ENCODE assay signal across 1 cellular context in the genomic region with DNA sequence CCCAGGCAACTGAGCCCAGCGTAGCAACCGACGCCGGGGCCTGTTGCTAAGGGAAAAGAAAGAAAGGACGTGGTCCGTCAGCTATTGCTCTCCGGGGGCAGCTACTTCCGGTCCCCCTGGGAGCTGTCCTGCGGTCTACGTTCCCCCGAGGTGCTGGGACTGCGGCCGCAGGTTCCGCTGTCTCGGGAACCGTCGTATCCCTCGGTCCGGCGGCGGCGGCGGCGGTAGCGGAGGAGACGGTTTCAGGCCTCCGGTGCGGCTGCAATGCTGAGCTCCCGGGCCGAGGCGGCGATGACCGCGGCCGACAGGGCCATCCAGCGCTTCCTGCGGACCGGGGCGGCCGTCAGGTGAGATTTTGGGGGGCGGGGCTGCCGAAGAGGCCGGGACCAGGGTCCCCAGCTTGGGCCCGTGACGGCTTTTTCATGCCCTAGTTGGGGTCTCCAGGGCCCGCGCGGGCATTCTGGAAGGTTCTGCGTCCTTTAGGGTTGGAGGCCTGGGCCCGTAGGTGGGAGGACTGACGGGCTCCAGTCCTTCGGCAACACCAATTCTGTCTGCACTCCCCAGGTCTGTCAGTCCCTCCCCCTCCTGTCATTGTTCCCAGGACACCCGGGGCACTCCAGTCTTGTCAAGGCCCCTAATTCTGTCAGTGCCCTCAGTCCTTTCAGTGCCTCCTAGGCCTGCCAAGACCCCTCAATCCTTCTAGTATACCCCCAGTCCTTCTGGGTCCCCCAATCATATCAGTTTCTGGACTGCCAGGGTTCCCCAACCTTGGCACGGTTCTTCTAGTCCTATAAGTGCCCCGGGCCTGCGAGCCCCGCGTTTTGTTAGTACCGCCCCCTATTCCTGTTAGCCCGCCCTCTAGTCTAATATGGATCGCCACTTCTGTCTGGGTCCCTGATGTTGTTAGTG.
TF ChIP-seq lines count a peak whose summit lies in the region.

A gene with protein sequence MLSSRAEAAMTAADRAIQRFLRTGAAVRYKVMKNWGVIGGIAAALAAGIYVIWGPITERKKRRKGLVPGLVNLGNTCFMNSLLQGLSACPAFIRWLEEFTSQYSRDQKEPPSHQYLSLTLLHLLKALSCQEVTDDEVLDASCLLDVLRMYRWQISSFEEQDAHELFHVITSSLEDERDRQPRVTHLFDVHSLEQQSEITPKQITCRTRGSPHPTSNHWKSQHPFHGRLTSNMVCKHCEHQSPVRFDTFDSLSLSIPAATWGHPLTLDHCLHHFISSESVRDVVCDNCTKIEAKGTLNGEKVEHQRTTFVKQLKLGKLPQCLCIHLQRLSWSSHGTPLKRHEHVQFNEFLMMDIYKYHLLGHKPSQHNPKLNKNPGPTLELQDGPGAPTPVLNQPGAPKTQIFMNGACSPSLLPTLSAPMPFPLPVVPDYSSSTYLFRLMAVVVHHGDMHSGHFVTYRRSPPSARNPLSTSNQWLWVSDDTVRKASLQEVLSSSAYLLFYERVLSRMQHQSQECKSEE (plus strand): TSS at position 162 of the 909 bp plus-strand sequence. CDS start 103 bp downstream, at position 265.

TF ChIP-seq in K562, 482 proteins besides CTCF, POLR2A, EP300 and RAD21 (continued from another document and continues in another):
- TF ChIP-seq, protein P1, sequence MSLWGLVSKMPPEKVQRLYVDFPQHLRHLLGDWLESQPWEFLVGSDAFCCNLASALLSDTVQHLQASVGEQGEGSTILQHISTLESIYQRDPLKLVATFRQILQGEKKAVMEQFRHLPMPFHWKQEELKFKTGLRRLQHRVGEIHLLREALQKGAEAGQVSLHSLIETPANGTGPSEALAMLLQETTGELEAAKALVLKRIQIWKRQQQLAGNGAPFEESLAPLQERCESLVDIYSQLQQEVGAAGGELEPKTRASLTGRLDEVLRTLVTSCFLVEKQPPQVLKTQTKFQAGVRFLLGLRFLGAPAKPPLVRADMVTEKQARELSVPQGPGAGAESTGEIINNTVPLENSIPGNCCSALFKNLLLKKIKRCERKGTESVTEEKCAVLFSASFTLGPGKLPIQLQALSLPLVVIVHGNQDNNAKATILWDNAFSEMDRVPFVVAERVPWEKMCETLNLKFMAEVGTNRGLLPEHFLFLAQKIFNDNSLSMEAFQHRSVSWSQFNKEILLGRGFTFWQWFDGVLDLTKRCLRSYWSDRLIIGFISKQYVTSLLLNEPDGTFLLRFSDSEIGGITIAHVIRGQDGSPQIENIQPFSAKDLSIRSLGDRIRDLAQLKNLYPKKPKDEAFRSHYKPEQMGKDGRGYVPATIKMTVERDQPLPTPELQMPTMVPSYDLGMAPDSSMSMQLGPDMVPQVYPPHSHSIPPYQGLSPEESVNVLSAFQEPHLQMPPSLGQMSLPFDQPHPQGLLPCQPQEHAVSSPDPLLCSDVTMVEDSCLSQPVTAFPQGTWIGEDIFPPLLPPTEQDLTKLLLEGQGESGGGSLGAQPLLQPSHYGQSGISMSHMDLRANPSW (CRISPR knock-in tag; IDR thresholded peaks at IDR 0.05), result 0 out of 2 replicates have a peak, but pooled peaks have one; percentile 37
- TF ChIP-seq, protein P2, sequence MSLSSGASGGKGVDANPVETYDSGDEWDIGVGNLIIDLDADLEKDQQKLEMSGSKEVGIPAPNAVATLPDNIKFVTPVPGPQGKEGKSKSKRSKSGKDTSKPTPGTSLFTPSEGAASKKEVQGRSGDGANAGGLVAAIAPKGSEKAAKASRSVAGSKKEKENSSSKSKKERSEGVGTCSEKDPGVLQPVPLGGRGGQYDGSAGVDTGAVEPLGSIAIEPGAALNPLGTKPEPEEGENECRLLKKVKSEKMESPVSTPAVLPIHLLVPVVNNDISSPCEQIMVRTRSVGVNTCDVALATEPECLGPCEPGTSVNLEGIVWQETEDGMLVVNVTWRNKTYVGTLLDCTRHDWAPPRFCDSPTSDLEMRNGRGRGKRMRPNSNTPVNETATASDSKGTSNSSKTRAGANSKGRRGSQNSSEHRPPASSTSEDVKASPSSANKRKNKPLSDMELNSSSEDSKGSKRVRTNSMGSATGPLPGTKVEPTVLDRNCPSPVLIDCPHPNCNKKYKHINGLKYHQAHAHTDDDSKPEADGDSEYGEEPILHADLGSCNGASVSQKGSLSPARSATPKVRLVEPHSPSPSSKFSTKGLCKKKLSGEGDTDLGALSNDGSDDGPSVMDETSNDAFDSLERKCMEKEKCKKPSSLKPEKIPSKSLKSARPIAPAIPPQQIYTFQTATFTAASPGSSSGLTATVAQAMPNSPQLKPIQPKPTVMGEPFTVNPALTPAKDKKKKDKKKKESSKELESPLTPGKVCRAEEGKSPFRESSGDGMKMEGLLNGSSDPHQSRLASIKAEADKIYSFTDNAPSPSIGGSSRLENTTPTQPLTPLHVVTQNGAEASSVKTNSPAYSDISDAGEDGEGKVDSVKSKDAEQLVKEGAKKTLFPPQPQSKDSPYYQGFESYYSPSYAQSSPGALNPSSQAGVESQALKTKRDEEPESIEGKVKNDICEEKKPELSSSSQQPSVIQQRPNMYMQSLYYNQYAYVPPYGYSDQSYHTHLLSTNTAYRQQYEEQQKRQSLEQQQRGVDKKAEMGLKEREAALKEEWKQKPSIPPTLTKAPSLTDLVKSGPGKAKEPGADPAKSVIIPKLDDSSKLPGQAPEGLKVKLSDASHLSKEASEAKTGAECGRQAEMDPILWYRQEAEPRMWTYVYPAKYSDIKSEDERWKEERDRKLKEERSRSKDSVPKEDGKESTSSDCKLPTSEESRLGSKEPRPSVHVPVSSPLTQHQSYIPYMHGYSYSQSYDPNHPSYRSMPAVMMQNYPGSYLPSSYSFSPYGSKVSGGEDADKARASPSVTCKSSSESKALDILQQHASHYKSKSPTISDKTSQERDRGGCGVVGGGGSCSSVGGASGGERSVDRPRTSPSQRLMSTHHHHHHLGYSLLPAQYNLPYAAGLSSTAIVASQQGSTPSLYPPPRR (CRISPR knock-in tag; IDR thresholded peaks at IDR 0.05; ENCODE audit: borderline replicate concordance), result no peak
- no peak for TF ChIP-seq ZFP30 (CRISPR knock-in tag; IDR thresholded peaks at IDR 0.05; ENCODE audit: borderline replicate concordance)
- TF ChIP-seq, protein P3, sequence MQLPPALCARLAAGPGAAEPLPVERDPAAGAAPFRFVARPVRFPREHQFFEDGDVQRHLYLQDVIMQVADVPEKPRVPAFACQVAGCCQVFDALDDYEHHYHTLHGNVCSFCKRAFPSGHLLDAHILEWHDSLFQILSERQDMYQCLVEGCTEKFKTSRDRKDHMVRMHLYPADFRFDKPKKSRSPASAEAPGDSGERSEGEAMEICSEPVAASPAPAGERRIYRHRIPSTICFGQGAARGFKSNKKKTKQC (CRISPR knock-in tag; IDR thresholded peaks at IDR 0.05), result peak; percentile 87; the same call in 1 of the 2 replicates
- TF ChIP-seq, protein P4, sequence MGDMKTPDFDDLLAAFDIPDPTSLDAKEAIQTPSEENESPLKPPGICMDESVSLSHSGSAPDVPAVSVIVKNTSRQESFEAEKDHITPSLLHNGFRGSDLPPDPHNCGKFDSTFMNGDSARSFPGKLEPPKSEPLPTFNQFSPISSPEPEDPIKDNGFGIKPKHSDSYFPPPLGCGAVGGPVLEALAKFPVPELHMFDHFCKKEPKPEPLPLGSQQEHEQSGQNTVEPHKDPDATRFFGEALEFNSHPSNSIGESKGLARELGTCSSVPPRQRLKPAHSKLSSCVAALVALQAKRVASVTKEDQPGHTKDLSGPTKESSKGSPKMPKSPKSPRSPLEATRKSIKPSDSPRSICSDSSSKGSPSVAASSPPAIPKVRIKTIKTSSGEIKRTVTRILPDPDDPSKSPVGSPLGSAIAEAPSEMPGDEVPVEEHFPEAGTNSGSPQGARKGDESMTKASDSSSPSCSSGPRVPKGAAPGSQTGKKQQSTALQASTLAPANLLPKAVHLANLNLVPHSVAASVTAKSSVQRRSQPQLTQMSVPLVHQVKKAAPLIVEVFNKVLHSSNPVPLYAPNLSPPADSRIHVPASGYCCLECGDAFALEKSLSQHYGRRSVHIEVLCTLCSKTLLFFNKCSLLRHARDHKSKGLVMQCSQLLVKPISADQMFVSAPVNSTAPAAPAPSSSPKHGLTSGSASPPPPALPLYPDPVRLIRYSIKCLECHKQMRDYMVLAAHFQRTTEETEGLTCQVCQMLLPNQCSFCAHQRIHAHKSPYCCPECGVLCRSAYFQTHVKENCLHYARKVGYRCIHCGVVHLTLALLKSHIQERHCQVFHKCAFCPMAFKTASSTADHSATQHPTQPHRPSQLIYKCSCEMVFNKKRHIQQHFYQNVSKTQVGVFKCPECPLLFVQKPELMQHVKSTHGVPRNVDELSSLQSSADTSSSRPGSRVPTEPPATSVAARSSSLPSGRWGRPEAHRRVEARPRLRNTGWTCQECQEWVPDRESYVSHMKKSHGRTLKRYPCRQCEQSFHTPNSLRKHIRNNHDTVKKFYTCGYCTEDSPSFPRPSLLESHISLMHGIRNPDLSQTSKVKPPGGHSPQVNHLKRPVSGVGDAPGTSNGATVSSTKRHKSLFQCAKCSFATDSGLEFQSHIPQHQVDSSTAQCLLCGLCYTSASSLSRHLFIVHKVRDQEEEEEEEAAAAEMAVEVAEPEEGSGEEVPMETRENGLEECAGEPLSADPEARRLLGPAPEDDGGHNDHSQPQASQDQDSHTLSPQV (IDR thresholded peaks at IDR 0.05), result no peak
- TF ChIP-seq FOXA3 (CRISPR knock-in tag; conservative IDR thresholded peaks at IDR 0.05 in 1 of 2, IDR thresholded peaks at IDR 0.05 in 1 of 2), result no peak
- peak; percentile 95 for TF ChIP-seq KLF13 (tag; IDR thresholded peaks at IDR 0.05; ENCODE audit: borderline replicate concordance, low read depth)
- TF ChIP-seq DIDO1 (tag; IDR thresholded peaks at IDR 0.05; ENCODE audit: low read depth), result peak; percentile 99
- TF ChIP-seq ARID2 (IDR thresholded peaks at IDR 0.05), result no peak
- TF ChIP-seq NR3C1 (CRISPR knock-in tag; IDR thresholded peaks at IDR 0.05), result no peak
- TF ChIP-seq, protein P5, sequence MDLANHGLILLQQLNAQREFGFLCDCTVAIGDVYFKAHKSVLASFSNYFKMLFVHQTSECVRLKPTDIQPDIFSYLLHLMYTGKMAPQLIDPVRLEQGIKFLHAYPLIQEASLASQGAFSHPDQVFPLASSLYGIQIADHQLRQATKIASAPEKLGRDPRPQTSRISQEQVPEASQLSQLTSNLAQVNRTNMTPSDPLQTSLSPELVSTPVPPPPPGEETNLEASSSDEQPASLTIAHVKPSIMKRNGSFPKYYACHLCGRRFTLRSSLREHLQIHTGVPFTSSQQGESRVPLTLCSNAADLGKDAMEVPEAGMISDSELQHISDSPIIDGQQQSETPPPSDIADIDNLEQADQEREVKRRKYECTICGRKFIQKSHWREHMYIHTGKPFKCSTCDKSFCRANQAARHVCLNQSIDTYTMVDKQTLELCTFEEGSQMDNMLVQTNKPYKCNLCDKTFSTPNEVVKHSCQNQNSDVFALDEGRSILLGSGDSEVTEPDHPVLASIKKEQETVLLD (IDR thresholded peaks at IDR 0.05), result peak; percentile 74
- peak; percentile 89 for TF ChIP-seq ZFX (CRISPR knock-in tag; IDR thresholded peaks at IDR 0.05)
- TF ChIP-seq HCFC1 (IDR thresholded peaks at IDR 0.05; ENCODE audit: low read depth, low read length), result peak; percentile 93
- no peak for TF ChIP-seq NR4A1 (CRISPR knock-in tag; IDR thresholded peaks at IDR 0.05)
- 0 out of 2 replicates have a peak, but pooled peaks have one; percentile 50 for TF ChIP-seq NR4A1 (tag; IDR thresholded peaks at IDR 0.05)
- TF ChIP-seq, protein P6, sequence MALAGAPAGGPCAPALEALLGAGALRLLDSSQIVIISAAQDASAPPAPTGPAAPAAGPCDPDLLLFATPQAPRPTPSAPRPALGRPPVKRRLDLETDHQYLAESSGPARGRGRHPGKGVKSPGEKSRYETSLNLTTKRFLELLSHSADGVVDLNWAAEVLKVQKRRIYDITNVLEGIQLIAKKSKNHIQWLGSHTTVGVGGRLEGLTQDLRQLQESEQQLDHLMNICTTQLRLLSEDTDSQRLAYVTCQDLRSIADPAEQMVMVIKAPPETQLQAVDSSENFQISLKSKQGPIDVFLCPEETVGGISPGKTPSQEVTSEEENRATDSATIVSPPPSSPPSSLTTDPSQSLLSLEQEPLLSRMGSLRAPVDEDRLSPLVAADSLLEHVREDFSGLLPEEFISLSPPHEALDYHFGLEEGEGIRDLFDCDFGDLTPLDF (CRISPR knock-in tag; IDR thresholded peaks at IDR 0.05), result 0 out of 2 replicates have a peak, but pooled peaks have one; percentile 49
- TF ChIP-seq CSDE1 (IDR thresholded peaks at IDR 0.05), result peak in 1 of 2 experiments; percentile 66; a peak in 1 of 4 replicates
- no peak for TF ChIP-seq PTRF (tag; IDR thresholded peaks at IDR 0.05)
- peak; percentile 59; the same call in 1 of the 2 replicates for TF ChIP-seq PYGO2 (tag; IDR thresholded peaks at IDR 0.05)
- TF ChIP-seq ATF1 (CRISPR knock-in tag; IDR thresholded peaks at IDR 0.05), result 0 out of 2 replicates have a peak, but pooled peaks have one; percentile 28
- TF ChIP-seq ATF1 (tag; IDR thresholded peaks at IDR 0.05), result peak; percentile 76
- TF ChIP-seq, protein P7, sequence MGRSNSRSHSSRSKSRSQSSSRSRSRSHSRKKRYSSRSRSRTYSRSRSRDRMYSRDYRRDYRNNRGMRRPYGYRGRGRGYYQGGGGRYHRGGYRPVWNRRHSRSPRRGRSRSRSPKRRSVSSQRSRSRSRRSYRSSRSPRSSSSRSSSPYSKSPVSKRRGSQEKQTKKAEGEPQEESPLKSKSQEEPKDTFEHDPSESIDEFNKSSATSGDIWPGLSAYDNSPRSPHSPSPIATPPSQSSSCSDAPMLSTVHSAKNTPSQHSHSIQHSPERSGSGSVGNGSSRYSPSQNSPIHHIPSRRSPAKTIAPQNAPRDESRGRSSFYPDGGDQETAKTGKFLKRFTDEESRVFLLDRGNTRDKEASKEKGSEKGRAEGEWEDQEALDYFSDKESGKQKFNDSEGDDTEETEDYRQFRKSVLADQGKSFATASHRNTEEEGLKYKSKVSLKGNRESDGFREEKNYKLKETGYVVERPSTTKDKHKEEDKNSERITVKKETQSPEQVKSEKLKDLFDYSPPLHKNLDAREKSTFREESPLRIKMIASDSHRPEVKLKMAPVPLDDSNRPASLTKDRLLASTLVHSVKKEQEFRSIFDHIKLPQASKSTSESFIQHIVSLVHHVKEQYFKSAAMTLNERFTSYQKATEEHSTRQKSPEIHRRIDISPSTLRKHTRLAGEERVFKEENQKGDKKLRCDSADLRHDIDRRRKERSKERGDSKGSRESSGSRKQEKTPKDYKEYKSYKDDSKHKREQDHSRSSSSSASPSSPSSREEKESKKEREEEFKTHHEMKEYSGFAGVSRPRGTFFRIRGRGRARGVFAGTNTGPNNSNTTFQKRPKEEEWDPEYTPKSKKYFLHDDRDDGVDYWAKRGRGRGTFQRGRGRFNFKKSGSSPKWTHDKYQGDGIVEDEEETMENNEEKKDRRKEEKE (IDR thresholded peaks at IDR 0.05; ENCODE audit: borderline replicate concordance in 1 of 2, control insufficient read depth in 1 of 2, low read depth in 2 of 2, low read length in 1 of 2), result peak in 1 of 2 experiments; percentile 92; a peak in 1 of 4 replicates
- peak; percentile 41; the same call in 1 of the 2 replicates for TF ChIP-seq BHLHE40 (IDR thresholded peaks at IDR 0.05; ENCODE audit: low read length)
- peak; percentile 83 for TF ChIP-seq MTA3 (IDR thresholded peaks at IDR 0.05; ENCODE audit: borderline replicate concordance)
- TF ChIP-seq ARNT (IDR thresholded peaks at IDR 0.05), result peak; percentile 29 to 71; a peak in 2 of 4 replicates
- no peak for TF ChIP-seq ZKSCAN8 (CRISPR knock-in tag; IDR thresholded peaks at IDR 0.05)
- TF ChIP-seq, protein P8, sequence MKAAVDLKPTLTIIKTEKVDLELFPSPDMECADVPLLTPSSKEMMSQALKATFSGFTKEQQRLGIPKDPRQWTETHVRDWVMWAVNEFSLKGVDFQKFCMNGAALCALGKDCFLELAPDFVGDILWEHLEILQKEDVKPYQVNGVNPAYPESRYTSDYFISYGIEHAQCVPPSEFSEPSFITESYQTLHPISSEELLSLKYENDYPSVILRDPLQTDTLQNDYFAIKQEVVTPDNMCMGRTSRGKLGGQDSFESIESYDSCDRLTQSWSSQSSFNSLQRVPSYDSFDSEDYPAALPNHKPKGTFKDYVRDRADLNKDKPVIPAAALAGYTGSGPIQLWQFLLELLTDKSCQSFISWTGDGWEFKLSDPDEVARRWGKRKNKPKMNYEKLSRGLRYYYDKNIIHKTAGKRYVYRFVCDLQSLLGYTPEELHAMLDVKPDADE (conservative IDR thresholded peaks at IDR 0.05; ENCODE audit: control insufficient read depth, low read depth, low read length), result 0 out of 2 replicates have a peak, but pooled peaks have one; percentile 68
- TF ChIP-seq ZNF717 (CRISPR knock-in tag; IDR thresholded peaks at IDR 0.05), result peak; percentile 56; the same call in 1 of the 2 replicates
- peak; percentile 97 for TF ChIP-seq RB1 (IDR thresholded peaks at IDR 0.05; ENCODE audit: low read depth)
